In genomic region chr13:113598481-113598880, GRCh38 we compare ENCODE assay signal across 1 cellular context.
TF ChIP-seq lines count a peak whose summit lies in the region.

No MANE protein-coding gene starts in this region.

TF ChIP-seq in WTC11, 78 proteins besides CTCF, POLR2A, EP300 and RAD21 (continued from another document):
- TF ChIP-seq STAT6 (CRISPR knock-in tag; conservative IDR thresholded peaks at IDR 0.05; ENCODE audit: low read depth) (no peak), ESRRA (CRISPR knock-in tag; IDR thresholded peaks at IDR 0.05; ENCODE audit: borderline replicate concordance) (no peak)
